Comparison of ENCODE assay signal across 19 cellular contexts in genomic region chr18:58966704-58967103, GRCh38.
DNase-seq lines count a peak whose midpoint lies in the region; FAIRE-seq and TF ChIP-seq lines count a peak whose summit lies in the region.
"Had no signal": no experiment of that assay in that cellular context is flagged by ENCODE, and none has a peak within 500 bp of the region (broad histone marks: within the 10 kb centered on the region; RNA-seq: fewer than 3 reads in every experiment).

No MANE protein-coding gene starts in this region.

- no peak overlapping the region for H3K9ac ChIP-seq in endodermal cell (ENCODE audit: extremely low read depth, low read length, poor library complexity, severe bottlenecking)

- intact Hi-C loops in thyroid gland (cut with DNase I), result no loop called here

- DNase-seq in HFFc6, result no peak
- DNase-seq in thyroid gland, result no peak
- no peak for DNase-seq in foreskin fibroblast
- DNase-seq in endodermal cell, result no peak
- no peak for DNase-seq in HK-2 (ENCODE audit: unreplicated experiment)
- DNase-seq: activated CD4-positive, alpha-beta T cell treated with anti-CD3 and anti-CD28 coated beads, Interleukin-2, amount 10 ng/mL, durations not matched to agents 7 days and 5 days; AML-193; aorta; Calu3; NCI-H1417 treated with DMSO at 0.1 percent for 48 hours; NCI-H2171 treated with DMSO at 0.1 percent for 48 hours; NCI-H69; PC-3; retina; stimulated activated naive CD4-positive, alpha-beta T cell had no signal

- H3K9me3 Mint-ChIP-seq in HFFc6, result no peaks in the 10 kb centered on the region
- no peaks in the 10 kb centered on the region for H3K9me3 Mint-ChIP-seq in endodermal cell
- H3K9me3 Mint-ChIP-seq: activated CD4-positive, alpha-beta T cell treated with anti-CD3 and anti-CD28 coated beads, Interleukin-2, amount 10 ng/mL, durations not matched to agents 7 days and 5 days; mesothelial cell of epicardium had no signal

- no peaks in the 10 kb centered on the region for H3K36me3 ChIP-seq in thyroid gland
- peaks cover 82% of the 10 kb centered on the region for H3K36me3 ChIP-seq in endodermal cell (ENCODE audit: control insufficient read depth, insufficient read depth, low read length)

- H3K4me3 ChIP-seq in thyroid gland (replicated peaks in 1 of 3), result no peak overlapping the region
- H3K4me3 ChIP-seq in foreskin fibroblast (ENCODE audit: low read depth in 1 of 2, low read length in 2 of 2), result no peak overlapping the region
- H3K4me3 ChIP-seq in endodermal cell (ENCODE audit: low read length), result no peak overlapping the region

- H3K9me3 ChIP-seq in thyroid gland (no peaks in the 10 kb centered on the region), endodermal cell (ENCODE audit: control insufficient read depth, low read length) (no peaks in the 10 kb centered on the region)

- H3K27ac Mint-ChIP-seq in HFFc6 (peak overlapping the region; percentile 25; the same call in 1 of the 2 replicates), endodermal cell (no peak overlapping the region)
- H3K27ac Mint-ChIP-seq: activated CD4-positive, alpha-beta T cell treated with anti-CD3 and anti-CD28 coated beads, Interleukin-2, amount 10 ng/mL, durations not matched to agents 7 days and 5 days had no signal

- FAIRE-seq in islet of Langerhans (lab: Jason Lieb, UNC), result peak; percentile 9
- FAIRE-seq: keratinocyte had no signal

- 0 out of 2 replicates have a peak, but pooled peaks have one; percentile 18 for TF ChIP-seq POLR2A in Raji (IDR thresholded peaks at IDR 0.05; ENCODE audit: insufficient read depth, low read depth, low read length)
- TF ChIP-seq POLR2A in thyroid gland (IDR thresholded peaks at IDR 0.05), result no peak

- H3K27me3 ChIP-seq in thyroid gland, result no peaks in the 10 kb centered on the region
- no peaks in the 10 kb centered on the region for H3K27me3 ChIP-seq in endodermal cell (ENCODE audit: control insufficient read depth, insufficient read depth, low read length, poor library complexity, severe bottlenecking)

- H3K4me1 ChIP-seq in thyroid gland (peaks cover 40 to 61% of the 10 kb centered on the region in 2 donors), endodermal cell (ENCODE audit: control insufficient read depth, insufficient read depth, low read length) (peaks cover 9% of the 10 kb centered on the region)

- H3K27ac ChIP-seq in thyroid gland (peak overlapping the region; percentile 54 to 87 (median 80)), endodermal cell (ENCODE audit: low read depth, low read length) (no peak overlapping the region)

- H3K4me3 Mint-ChIP-seq in HFFc6, result no peak overlapping the region
- no peak overlapping the region for H3K4me3 Mint-ChIP-seq in endodermal cell
- H3K4me3 Mint-ChIP-seq: activated CD4-positive, alpha-beta T cell treated with anti-CD3 and anti-CD28 coated beads, Interleukin-2, amount 10 ng/mL, durations not matched to agents 7 days and 5 days; mesothelial cell of epicardium had no signal

- peaks cover 6% of the 10 kb centered on the region; the same call in 1 of the 2 replicates for H3K36me3 Mint-ChIP-seq in HFFc6 (ENCODE audit: low read depth)
- H3K36me3 Mint-ChIP-seq in endodermal cell (ENCODE audit: low read depth), result peaks cover 68% of the 10 kb centered on the region

- TF ChIP-seq CTCF in HFFc6 (IDR thresholded peaks at IDR 0.05) (no peak), thyroid gland (IDR thresholded peaks at IDR 0.05) (no peak), foreskin fibroblast (IDR thresholded peaks at IDR 0.05; ENCODE audit: low read depth, low read length) (no peak), endodermal cell (conservative IDR thresholded peaks at IDR 0.05) (no peak)

- H3K4me1 Mint-ChIP-seq in HFFc6 (ENCODE audit: low read depth), result peaks cover 65% of the 10 kb centered on the region
- peaks cover 11% of the 10 kb centered on the region for H3K4me1 Mint-ChIP-seq in endodermal cell
- H3K4me1 Mint-ChIP-seq: activated CD4-positive, alpha-beta T cell treated with anti-CD3 and anti-CD28 coated beads, Interleukin-2, amount 10 ng/mL, durations not matched to agents 7 days and 5 days had no signal

- no peaks in the 10 kb centered on the region; the same call in none of the 2 replicates for H3K27me3 Mint-ChIP-seq in HFFc6 (ENCODE audit: insufficient read depth)
- H3K27me3 Mint-ChIP-seq in endodermal cell (ENCODE audit: insufficient read depth), result no peaks in the 10 kb centered on the region

- 86% methylated on average over 3 of the region's 3 CpGs for WGBS in thyroid gland, 2 donors
- WGBS in endodermal cell (ENCODE audit: insufficient coverage in 1 of 2, insufficient read length in 1 of 2), 2 experiments, result 92 to 98% methylated on average over 1 to 3 of the region's 3 CpGs
